Comparison of ENCODE assay signal across 1 cellular context in genomic region chr3:38651153-38651789, GRCh38.
TF ChIP-seq lines count a peak whose summit lies in the region.

No MANE protein-coding gene starts in this region.

TF ChIP-seq in K562, 482 proteins besides CTCF, POLR2A, EP300 and RAD21 (continued from another document and continues in another):
- TF ChIP-seq JUND (IDR thresholded peaks at IDR 0.05; ENCODE audit: borderline replicate concordance, low read depth, low read length): peak; percentile 24; the same call in 1 of the 2 replicates
- TF ChIP-seq JUND (tag; IDR thresholded peaks at IDR 0.05; ENCODE audit: borderline replicate concordance, low read depth, low read length): peak; percentile 33; the same call in 1 of the 3 replicates
- TF ChIP-seq ZNF518B (CRISPR knock-in tag; IDR thresholded peaks at IDR 0.05): no peak
- no peak for TF ChIP-seq BRF1 (IDR thresholded peaks at IDR 0.05; ENCODE audit: borderline replicate concordance, extremely low read depth, insufficient read length)
- TF ChIP-seq ZKSCAN8 (CRISPR knock-in tag; IDR thresholded peaks at IDR 0.05): no peak
- no peak for TF ChIP-seq EGR1 (conservative IDR thresholded peaks at IDR 0.05)
- no peak for TF ChIP-seq ZNF197 (CRISPR knock-in tag; IDR thresholded peaks at IDR 0.05; ENCODE audit: low read depth)
- TF ChIP-seq VEZF1 (CRISPR knock-in tag; IDR thresholded peaks at IDR 0.05): no peak
- no peak for TF ChIP-seq NFE2 (IDR thresholded peaks at IDR 0.05; ENCODE audit: low read depth)
- TF ChIP-seq MAFF (IDR thresholded peaks at IDR 0.05; ENCODE audit: low read length): no peak
- TF ChIP-seq CBX8 (IDR thresholded peaks at IDR 0.05; ENCODE audit: borderline replicate concordance, extremely low read depth, low read depth, low read length, poor library complexity, severe bottlenecking): no peak
- no peak for TF ChIP-seq CREB5 (CRISPR knock-in tag; IDR thresholded peaks at IDR 0.05)
- TF ChIP-seq ETS1 (conservative IDR thresholded peaks at IDR 0.05; ENCODE audit: control insufficient read depth, low read depth, low read length): 0 out of 2 replicates have a peak, but pooled peaks have one; percentile 47
- TF ChIP-seq MCM5 (IDR thresholded peaks at IDR 0.05; ENCODE audit: low read depth): no peak
- no peak for TF ChIP-seq PCBP2 (IDR thresholded peaks at IDR 0.05; ENCODE audit: low read depth, low read length, poor library complexity, severe bottlenecking)
- TF ChIP-seq CBX1 (IDR thresholded peaks at IDR 0.05; ENCODE audit: low read depth): no peak; the same call in 1 of the 2 replicates
- TF ChIP-seq GTF3C2 (IDR thresholded peaks at IDR 0.05; ENCODE audit: borderline replicate concordance, extremely low read depth, insufficient read length): no peak
- no peak for TF ChIP-seq TSC22D4 (tag; IDR thresholded peaks at IDR 0.05)
- no peak for TF ChIP-seq ZNF184 (CRISPR knock-in tag; IDR thresholded peaks at IDR 0.05)
- peak; percentile 86 for TF ChIP-seq USF1 (CRISPR knock-in tag; IDR thresholded peaks at IDR 0.05)
- no peak for TF ChIP-seq ARNT (IDR thresholded peaks at IDR 0.05)
- no peak for TF ChIP-seq ASH1L (IDR thresholded peaks at IDR 0.05; ENCODE audit: borderline replicate concordance, low read depth, partially characterized antibody)
- TF ChIP-seq BMI1 (IDR thresholded peaks at IDR 0.05; ENCODE audit: low read length): no peak
- no peak for TF ChIP-seq ZNF449 (CRISPR knock-in tag; IDR thresholded peaks at IDR 0.05)
- TF ChIP-seq YBX1 (IDR thresholded peaks at IDR 0.05): no peak
- TF ChIP-seq TGIF2 (CRISPR knock-in tag; IDR thresholded peaks at IDR 0.05): no peak
- no peak for TF ChIP-seq ZNF778 (CRISPR knock-in tag; IDR thresholded peaks at IDR 0.05)
- TF ChIP-seq CCNT2 (IDR thresholded peaks at IDR 0.05; ENCODE audit: borderline replicate concordance, extremely low read depth, insufficient read length, low read depth, low read length): no peak
- no peak for TF ChIP-seq ZNF668 (CRISPR knock-in tag; IDR thresholded peaks at IDR 0.05)
- no peak for TF ChIP-seq HDAC3 (IDR thresholded peaks at IDR 0.05; ENCODE audit: borderline replicate concordance, partially characterized antibody)
- TF ChIP-seq CHD7 (IDR thresholded peaks at IDR 0.05; ENCODE audit: low read depth, low read length): no peak
